34 cellular contexts compared by ENCODE assay signal in the genomic region with DNA sequence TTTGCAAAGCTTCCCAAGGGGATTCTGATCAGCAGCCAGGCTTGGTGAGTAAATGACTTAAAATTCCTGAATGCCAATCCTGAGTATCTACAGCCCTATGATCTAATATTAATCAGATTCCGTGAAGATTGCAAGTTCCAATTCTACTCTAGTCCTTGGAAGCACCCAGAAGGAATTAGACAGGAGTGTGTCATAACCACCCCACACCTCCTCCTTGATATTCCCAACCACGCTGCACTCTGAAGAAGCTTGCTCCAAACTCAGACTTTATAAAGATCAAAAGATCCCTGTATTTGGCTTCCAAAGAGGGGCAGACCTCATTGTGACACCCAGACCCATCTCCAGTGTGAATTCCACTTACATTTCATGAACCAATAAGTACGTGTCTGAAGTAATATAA.
"Had no signal": no experiment of that assay in that cellular context is flagged by ENCODE, and none has a peak within 500 bp of the region (broad histone marks: within the 10 kb centered on the region; RNA-seq: fewer than 3 reads in every experiment).

No MANE protein-coding gene starts in this region.

- ATAC-seq: activated CD4-positive, CD25-positive, alpha-beta regulatory T cell treated with anti-CD3 and anti-CD28 coated beads, Interleukin-2, amount 50 U/mL, for 24 hours; activated CD8-positive, alpha-beta T cell treated with anti-CD3 and anti-CD28 coated beads, Interleukin-2, amount 10 ng/mL, durations not matched to agents 7 days and 5 days; activated naive CD4-positive, alpha-beta T cell treated with anti-CD3 and anti-CD28 coated beads, Interleukin-2, amount 50 U/mL, for 72 hours; body of pancreas; WTC11 had no signal

- H3K27me3 ChIP-seq: body of pancreas, brain microvascular endothelial cell, cardiac muscle cell had no signal

- DNase-seq: activated CD4-positive, alpha-beta memory T cell treated with anti-CD3 and anti-CD28 coated beads, Interleukin-2, amount 10 ng/mL, durations not matched to agents 7 days and 5 days; activated CD4-positive, alpha-beta T cell treated with anti-CD3 and anti-CD28 coated beads for 1 hour; activated CD4-positive, alpha-beta T cell treated with anti-CD3 and anti-CD28 coated beads for 36 hours; activated CD4-positive, alpha-beta T cell treated with anti-CD3 and anti-CD28 coated beads for 48 hours; activated CD4-positive, alpha-beta T cell treated with anti-CD3 and anti-CD28 coated beads, Interleukin-2, amount 10 ng/mL, durations not matched to agents 7 days and 5 days; activated CD4-positive, alpha-beta T cell treated with anti-CD3 and anti-CD28 coated beads, Interleukin-2, amount 50 U/mL, for 48 hours; activated CD4-positive, CD25-positive, alpha-beta regulatory T cell; activated CD8-positive, alpha-beta memory T cell treated with anti-CD3 and anti-CD28 coated beads for 24 hours; activated CD8-positive, alpha-beta memory T cell treated with anti-CD3 and anti-CD28 coated beads, Interleukin-2, amount 10 ng/mL, durations not matched to agents 7 days and 5 days; activated CD8-positive, alpha-beta memory T cell treated with anti-CD3 and anti-CD28 coated beads, Interleukin-2, amount 50 U/mL, for 48 hours; activated CD8-positive, alpha-beta T cell treated with anti-CD3 and anti-CD28 coated beads, Interleukin-2, amount 10 ng/mL, durations not matched to agents 7 days and 5 days; activated effector memory CD4-positive, alpha-beta T cell treated with Interleukin-2 at 50 U/mL for 16 hours; activated gamma-delta T cell; activated naive CD4-positive, alpha-beta T cell; activated naive CD4-positive, alpha-beta T cell treated with anti-CD3 and anti-CD28 coated beads for 36 hours; activated naive CD4-positive, alpha-beta T cell treated with anti-CD3 and anti-CD28 coated beads, Interleukin-2, amount 50 U/mL, for 16 hours; activated naive CD8-positive, alpha-beta T cell treated with anti-CD3 and anti-CD28 coated beads for 36 hours; activated T-cell treated with anti-CD3 and anti-CD28 coated beads, Interleukin-2, amount 50 U/mL, for 24 hours; adrenal gland; amniotic stem cell; aorta; body of pancreas; brain microvascular endothelial cell; SW 1271; T-helper 1 cell; T-helper 9 cell; WERI-Rb-1 had no signal

- H3K4me1 ChIP-seq: adrenal gland, body of pancreas had no signal

- H3K4me3 ChIP-seq: adrenal gland, body of pancreas, cardiac muscle cell had no signal

- H3K9me3 ChIP-seq: adrenal gland, body of pancreas had no signal

- H3K27me3 Mint-ChIP-seq: activated CD4-positive, alpha-beta memory T cell treated with anti-CD3 and anti-CD28 coated beads, Interleukin-2, amount 10 ng/mL, durations not matched to agents 7 days and 5 days; activated CD4-positive, alpha-beta T cell treated with anti-CD3 and anti-CD28 coated beads for 36 hours; activated CD4-positive, alpha-beta T cell treated with anti-CD3 and anti-CD28 coated beads, Interleukin-2, amount 10 ng/mL, durations not matched to agents 7 days and 5 days; activated CD8-positive, alpha-beta memory T cell treated with anti-CD3 and anti-CD28 coated beads, Interleukin-2, amount 10 ng/mL, durations not matched to agents 7 days and 5 days; activated naive CD8-positive, alpha-beta T cell treated with anti-CD3 and anti-CD28 coated beads for 36 hours; activated T-cell treated with anti-CD3 and anti-CD28 coated beads, Interleukin-2, amount 50 U/mL, for 24 hours had no signal

- H3K9me3 Mint-ChIP-seq: activated CD4-positive, alpha-beta memory T cell treated with anti-CD3 and anti-CD28 coated beads, Interleukin-2, amount 10 ng/mL, durations not matched to agents 7 days and 5 days; activated naive CD4-positive, alpha-beta T cell treated with anti-CD3 and anti-CD28 coated beads for 36 hours; activated naive CD8-positive, alpha-beta T cell treated with anti-CD3 and anti-CD28 coated beads for 36 hours; activated T-cell treated with anti-CD3 and anti-CD28 coated beads, Interleukin-2, amount 50 U/mL, for 24 hours; activated T-helper 2 cell treated with anti-CD3 and anti-CD28 coated beads, Interferon-gamma antibody, Interleukin-2, Interleukin-4, amounts not matched to agents 10 μg/mL and 5 μg/mL and 100 μg/mL, durations not matched to agents 14 hours and 24 hours and 36 hours; T-helper 1 cell treated with Interleukin-12 subunit alpha and Interleukin-12 subunit beta and Interleukin-4 antibody, amounts not matched to agents 30 μg/mL and 1 μg/mL, for 36 hours; T-helper 2 cell treated with Interferon-gamma antibody and Interleukin-4, amounts not matched to agents 5 μg/mL and 100 μg/mL, for 36 hours had no signal

- H3K36me3 ChIP-seq: adrenal gland, brain microvascular endothelial cell, cardiac muscle cell, WERI-Rb-1 had no signal

- H3K36me3 Mint-ChIP-seq: activated CD8-positive, alpha-beta memory T cell treated with anti-CD3 and anti-CD28 coated beads, Interleukin-2, amount 10 ng/mL, durations not matched to agents 7 days and 5 days; activated naive CD4-positive, alpha-beta T cell treated with anti-CD3 and anti-CD28 coated beads, Interleukin-2, amount 50 U/mL, for 72 hours; activated naive CD8-positive, alpha-beta T cell treated with anti-CD3 and anti-CD28 coated beads for 36 hours; WTC11 had no signal

- H3K27ac ChIP-seq: adrenal gland, body of pancreas, brain microvascular endothelial cell, cardiac muscle cell, WERI-Rb-1 had no signal

- H3K27ac Mint-ChIP-seq: activated CD4-positive, alpha-beta memory T cell treated with anti-CD3 and anti-CD28 coated beads, Interleukin-2, amount 10 ng/mL, durations not matched to agents 7 days and 5 days; activated CD4-positive, alpha-beta T cell treated with anti-CD3 and anti-CD28 coated beads for 36 hours; activated CD4-positive, alpha-beta T cell treated with anti-CD3 and anti-CD28 coated beads, Interleukin-2, amount 10 ng/mL, durations not matched to agents 7 days and 5 days; activated naive CD4-positive, alpha-beta T cell treated with anti-CD3 and anti-CD28 coated beads for 36 hours; activated naive CD8-positive, alpha-beta T cell treated with anti-CD3 and anti-CD28 coated beads for 36 hours; activated T-cell treated with anti-CD3 and anti-CD28 coated beads, Interleukin-2, amount 50 U/mL, for 24 hours; T-helper 1 cell treated with Interleukin-12 subunit alpha and Interleukin-12 subunit beta and Interleukin-4 antibody, amounts not matched to agents 30 μg/mL and 1 μg/mL, for 36 hours; WTC11 had no signal

- H3K4me3 Mint-ChIP-seq: activated CD4-positive, alpha-beta memory T cell treated with anti-CD3 and anti-CD28 coated beads, Interleukin-2, amount 10 ng/mL, durations not matched to agents 7 days and 5 days; activated CD4-positive, alpha-beta T cell treated with anti-CD3 and anti-CD28 coated beads for 36 hours; activated CD4-positive, alpha-beta T cell treated with anti-CD3 and anti-CD28 coated beads, Interleukin-2, amount 10 ng/mL, durations not matched to agents 7 days and 5 days; activated naive CD4-positive, alpha-beta T cell treated with anti-CD3 and anti-CD28 coated beads for 36 hours; activated naive CD8-positive, alpha-beta T cell treated with anti-CD3 and anti-CD28 coated beads for 36 hours; activated T-cell treated with anti-CD3 and anti-CD28 coated beads, Interleukin-2, amount 50 U/mL, for 24 hours; T-helper 1 cell treated with Interleukin-12 subunit alpha and Interleukin-12 subunit beta and Interleukin-4 antibody, amounts not matched to agents 30 μg/mL and 1 μg/mL, for 36 hours; WTC11 had no signal
